Comparison of ENCODE assay signal across 8 cellular contexts in the genomic region with DNA sequence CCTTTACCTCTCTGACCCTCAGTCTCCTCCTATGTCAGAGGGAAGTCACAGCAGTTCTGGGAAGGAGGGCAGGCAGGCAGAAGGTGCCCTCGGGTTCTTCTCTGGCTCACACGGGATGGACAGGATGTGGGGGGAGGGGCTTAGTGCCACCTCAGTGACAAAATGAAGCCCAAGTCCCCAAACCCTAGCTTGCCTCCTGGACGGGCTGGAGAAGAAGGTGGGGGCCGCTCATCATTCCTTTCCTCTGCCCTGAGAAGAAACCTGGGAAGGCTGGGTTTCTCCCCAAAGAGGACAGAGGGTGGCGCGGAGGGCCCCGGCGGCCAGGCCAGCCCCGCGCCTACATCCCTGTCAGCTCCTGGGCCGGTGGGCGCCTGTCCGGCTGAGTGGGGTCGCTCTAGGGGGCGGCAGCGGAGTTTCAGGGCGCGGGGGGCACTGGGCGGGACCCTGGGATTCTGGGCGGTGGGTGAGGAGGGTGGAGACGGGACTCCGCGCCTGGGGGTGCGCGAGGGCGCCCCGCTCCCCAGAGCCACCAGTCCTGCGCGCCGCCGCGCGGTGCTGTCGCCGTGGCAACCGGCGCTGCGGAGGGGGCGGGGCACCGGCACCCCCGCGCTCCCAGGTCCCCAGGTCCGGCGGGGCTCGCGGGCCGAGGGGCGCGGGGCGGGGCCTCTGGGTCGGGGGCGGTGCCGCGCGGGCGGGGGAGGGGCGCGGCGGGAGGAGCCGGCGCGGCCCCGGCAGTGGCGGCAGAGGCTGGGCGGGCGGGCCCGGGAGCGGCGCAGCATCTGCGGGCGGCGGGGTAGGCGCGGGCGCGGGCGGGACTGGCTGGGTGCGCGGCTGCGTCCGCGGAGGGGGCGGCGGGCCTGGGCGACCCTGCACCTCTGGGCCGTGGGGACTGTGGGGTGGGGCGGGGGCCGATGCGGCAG. TPM values are rescaled to one million over a fixed set of nuclear protein-coding genes. Genes with fewer than 3 reads are reported as not detected.
DNase-seq lines count a peak whose midpoint lies in the region; TF ChIP-seq lines count a peak whose summit lies in the region.

Gene TMEM121 (plus strand): TSS at position 723 of the 920 bp plus-strand sequence. CDS start 2,252 bp downstream, outside the sequence.

- peak within 1 kb of the TSS; percentile 44 for H3K4me3 ChIP-seq in brain microvascular endothelial cell (ENCODE audit: low read depth, low read length)
- H3K4me3 ChIP-seq in spleen: peak within 1 kb of the TSS; percentile 34 to 80 (median 53)

- intact Hi-C loops in spleen (cut with DNase I; ENCODE audit: low total_unique reads): no loop called here

- no peaks in the 10 kb centered on the region for H3K36me3 ChIP-seq in brain microvascular endothelial cell (replicated peaks)
- H3K36me3 ChIP-seq in spleen: no peaks in the 10 kb centered on the region

- H3K27ac ChIP-seq in brain microvascular endothelial cell (no peak within 1 kb of the TSS), spleen (peak within 1 kb of the TSS in 3 of 8 donors; percentile 22 to 53 (median 39))

- DNase-seq in ELF-1 (ENCODE audit: low read depth, low spot score) (peak; percentile 47), NCI-H774 (lab: John Stamatoyannopoulos, UW) (peak; percentile 9), brain microvascular endothelial cell (no peak), iPS-NIHi11 (ENCODE audit: low spot score) (peak; percentile 91), spleen (peak; percentile 79), NCI-H2107 (lab: John Stamatoyannopoulos, UW) (no peak), DMS153 treated with DMSO at 0.1 percent for 48 hours (lab: John Stamatoyannopoulos, UW; ENCODE audit: unreplicated experiment) (no peak), inferior parietal cortex (ENCODE audit: extremely low spot score) (no peak)

- peaks cover 30 to 53% (median 49%) of the 10 kb centered on the region in 6 donors for H3K4me1 ChIP-seq in spleen

- no peaks in the 10 kb centered on the region for H3K9me3 ChIP-seq in spleen

- no peak for TF ChIP-seq CTCF in brain microvascular endothelial cell (IDR thresholded peaks at IDR 0.05; ENCODE audit: low read depth, low read length, missing control alignments)
- TF ChIP-seq CTCF in spleen (IDR thresholded peaks at IDR 0.05 in 8 of 11, conservative IDR thresholded peaks at IDR 0.05 in 3 of 11): no peak

- no peak for TF ChIP-seq POLR2A in spleen (IDR thresholded peaks at IDR 0.05)

- 1 to 3% (median 2%) methylated on average over 33 to 89 of the region's 89 CpGs for WGBS in spleen, 5 donors

- H3K27me3 ChIP-seq in brain microvascular endothelial cell (replicated peaks) (no peaks in the 10 kb centered on the region), spleen (replicated peaks in 1 of 7) (peaks cover 0 to 62% (median 24%) of the 10 kb centered on the region in 7 donors)

- in situ Hi-C loops in brain microvascular endothelial cell (cut with HindIII; ENCODE audit: low pct_ligation_motif_present, low sequenced_read_pairs): no loop called here

RNA-seq across cellular contexts. Expression of gene TMEM121, which starts in this region (rescaled TPM):
- 10 to 100 TPM in 1 of 7 donors, 1 to 10 TPM in 6; 3.4 to 10.4 (median 4.6) TPM for total RNA-seq in spleen
- 1 to 10 TPM; 3.3 to 6.0 (median 3.6) TPM for polyA plus RNA-seq in spleen

Comparison
In these comparisons a context has a peak if more than half of its experiments do, and no peak if none do; other contexts are left out.
1. DNase-seq: peak in ELF-1 (single experiment), NCI-H774 (single experiment), iPS-NIHi11 (single experiment) and spleen (single experiment); none in brain microvascular endothelial cell (single experiment), NCI-H2107 (single experiment), DMS153 treated with DMSO at 0.1 percent for 48 hours (single experiment) and inferior parietal cortex (single experiment).